ENCODE assay signal across 15 cellular contexts in the genomic region with DNA sequence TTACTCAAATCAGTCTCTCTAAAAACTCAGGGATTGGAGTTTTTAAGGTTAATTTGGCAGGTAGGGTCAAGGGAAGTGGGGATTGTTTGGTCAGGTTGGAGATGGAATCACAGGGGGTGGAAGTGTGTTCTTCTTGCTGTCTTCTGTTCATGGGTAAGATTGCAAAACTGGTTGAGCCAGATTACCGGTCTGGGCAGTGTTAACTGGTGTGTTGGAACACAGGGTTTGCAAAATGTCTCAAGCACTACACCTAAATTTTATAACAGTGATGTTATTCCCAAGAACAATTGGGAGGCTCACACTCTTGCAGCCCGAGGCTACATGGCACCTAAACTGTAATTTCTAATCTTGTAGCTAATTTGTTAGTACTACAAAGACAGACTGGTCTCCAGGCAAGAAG.
DNase-seq lines count a peak whose midpoint lies in the region; ATAC-seq, FAIRE-seq and TF ChIP-seq lines count a peak whose summit lies in the region.
"Had no signal": no experiment of that assay in that cellular context is flagged by ENCODE, and none has a peak within 500 bp of the region (broad histone marks: within the 10 kb centered on the region; RNA-seq: fewer than 3 reads in every experiment).

No MANE protein-coding gene starts in this region.

- TF ChIP-seq CTCF in bronchial epithelial cell (IDR thresholded peaks at IDR 0.05; ENCODE audit: insufficient read depth, low read length, severe bottlenecking) (no peak), MM.1S (IDR thresholded peaks at IDR 0.05; ENCODE audit: low read length) (no peak)

- DNase-seq in SIG-M5 treated with dmso at 0.1 percent for 504 hours (lab: John Stamatoyannopoulos, UW; ENCODE audit: unreplicated experiment) (peak; percentile 30), SIG-M5 (lab: John Stamatoyannopoulos, UW) (no peak), bronchial epithelial cell (ENCODE audit: low read depth) (peak; percentile 63), islet precursor cell (peak; percentile 63), NCI-H128 (lab: John Stamatoyannopoulos, UW; ENCODE audit: unreplicated experiment) (no peak), MM.1S (no peak), NOMO-1 (lab: John Stamatoyannopoulos, UW; ENCODE audit: unreplicated experiment in 2 of 2) (no peak), T-helper 17 cell (no peak)
- DNase-seq: CD8-positive, alpha-beta T cell; COR-L47; DMS53 had no signal

- H3K9ac ChIP-seq in MM.1S (ENCODE audit: low read length) = no peak overlapping the region

- H3K9me3 ChIP-seq in MM.1S (replicated peaks; ENCODE audit: insufficient read depth, low read length) (no peaks in the 10 kb centered on the region), T-helper 17 cell (ENCODE audit: control insufficient read depth, low read length, poor library complexity, severe bottlenecking) (no peaks in the 10 kb centered on the region)
- H3K9me3 ChIP-seq: HAP-1 had no signal

- H3K27me3 Mint-ChIP-seq in T-helper 17 cell = no peaks in the 10 kb centered on the region

- H3K36me3 ChIP-seq in bronchial epithelial cell (ENCODE audit: control insufficient read depth, insufficient read depth, low read length) = no peaks in the 10 kb centered on the region
- no peaks in the 10 kb centered on the region for H3K36me3 ChIP-seq in MM.1S (replicated peaks; ENCODE audit: insufficient read depth, low read length)
- H3K36me3 ChIP-seq: HAP-1 had no signal

- no peaks in the 10 kb centered on the region for H3K4me1 Mint-ChIP-seq in T-helper 17 cell
- H3K4me1 Mint-ChIP-seq: CD14-positive monocyte had no signal

- H4K20me1 ChIP-seq in MM.1S (ENCODE audit: insufficient read depth, low read length) = no peaks in the 10 kb centered on the region

- no peaks in the 10 kb centered on the region for H3K9me2 ChIP-seq in MM.1S (replicated peaks; ENCODE audit: insufficient read depth, low read length)

- no peaks in the 10 kb centered on the region for H3K79me2 ChIP-seq in MM.1S (ENCODE audit: low read length)

- FAIRE-seq in bronchial epithelial cell (lab: Jason Lieb, UNC) = no peak
- FAIRE-seq: H1 had no signal

- H3K36me3 Mint-ChIP-seq in T-helper 17 cell (ENCODE audit: low read depth) = no peaks in the 10 kb centered on the region
- H3K36me3 Mint-ChIP-seq: CD14-positive monocyte; CD8-positive, alpha-beta T cell had no signal

- no peaks in the 10 kb centered on the region for H3K27me3 ChIP-seq in bronchial epithelial cell (ENCODE audit: control insufficient read depth, insufficient read depth, low read length)
- H3K27me3 ChIP-seq in MM.1S (replicated peaks; ENCODE audit: insufficient read depth, low read length) = no peaks in the 10 kb centered on the region

- no peak overlapping the region for H3K4me2 ChIP-seq in MM.1S (ENCODE audit: low read depth, low read length)

- H3K4me3 Mint-ChIP-seq in T-helper 17 cell = no peak overlapping the region
- H3K4me3 Mint-ChIP-seq: CD14-positive monocyte; CD8-positive, alpha-beta T cell had no signal

- no peaks in the 10 kb centered on the region for H3K4me1 ChIP-seq in MM.1S (ENCODE audit: low read length)
- H3K4me1 ChIP-seq: HAP-1 had no signal

- no peak for ATAC-seq in T-helper 17 cell
- ATAC-seq: CD8-positive, alpha-beta T cell had no signal

- no peak overlapping the region for H3K27ac ChIP-seq in MM.1S (ENCODE audit: low read length)
- H3K27ac ChIP-seq: 22Rv1 had no signal

- no peaks in the 10 kb centered on the region for H3F3A ChIP-seq in MM.1S (ENCODE audit: insufficient read depth, low read length)

- no peak overlapping the region for H2AFZ ChIP-seq in MM.1S (ENCODE audit: low read length)

- H3K4me3 ChIP-seq in bronchial epithelial cell (ENCODE audit: low read depth, low read length) (no peak overlapping the region), MM.1S (ENCODE audit: low read length) (no peak overlapping the region)
- H3K4me3 ChIP-seq: HAP-1 had no signal

- no peak overlapping the region for H3K27ac Mint-ChIP-seq in T-helper 17 cell
- H3K27ac Mint-ChIP-seq: CD14-positive monocyte; CD8-positive, alpha-beta T cell had no signal

Comparison
In these comparisons a context has a peak if more than half of its experiments do, and no peak if none do; other contexts are left out.
1. DNase-seq: peak in SIG-M5 treated with dmso at 0.1 percent for 504 hours (single experiment), bronchial epithelial cell (single experiment) and islet precursor cell (single experiment); none in SIG-M5 (single experiment), NCI-H128 (single experiment), MM.1S (single experiment), NOMO-1 (0 of 2) and T-helper 17 cell (0 of 3).